ENCODE assay signal across 32 cellular contexts in the genomic region with DNA sequence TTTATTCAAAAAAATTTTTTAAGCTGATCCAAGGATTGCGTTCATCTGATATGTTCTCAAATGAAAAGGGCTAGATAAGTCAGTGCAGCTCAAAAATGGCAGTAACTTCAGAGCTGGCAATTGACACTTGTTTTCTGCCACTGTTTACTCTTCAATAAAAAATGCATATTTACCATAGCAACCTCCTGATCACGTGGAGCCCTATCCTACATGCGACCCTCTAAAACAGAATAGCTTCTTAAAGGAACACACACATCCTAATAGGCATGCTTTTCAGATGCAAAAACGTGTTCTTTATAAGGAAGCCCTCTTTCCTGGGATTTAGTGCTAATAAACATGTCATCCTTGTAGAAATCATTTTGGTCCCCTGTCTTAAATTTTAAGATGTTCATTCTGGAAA.
"Had no signal": no experiment of that assay in that cellular context is flagged by ENCODE, and none has a peak within 500 bp of the region (broad histone marks: within the 10 kb centered on the region; RNA-seq: fewer than 3 reads in every experiment).

No MANE protein-coding gene starts in this region.

- H3K36me3 ChIP-seq: brain microvascular endothelial cell, Peyer's patch, SJSA1 had no signal

- H3K27me3 ChIP-seq: brain microvascular endothelial cell, Peyer's patch, SJSA1 had no signal

- H3K4me1 ChIP-seq: Peyer's patch, SJSA1 had no signal

- H3K4me3 ChIP-seq: Peyer's patch, SJSA1 had no signal

- H3K27ac ChIP-seq: brain microvascular endothelial cell, Peyer's patch, SJSA1, VCaP had no signal

- H3K9me3 ChIP-seq: Peyer's patch, SJSA1, SK-N-SH had no signal

- DNase-seq: activated CD4-positive, alpha-beta memory T cell treated with anti-CD3 and anti-CD28 coated beads, Interleukin-2, amount 10 ng/mL, durations not matched to agents 7 days and 5 days; activated CD4-positive, alpha-beta T cell treated with anti-CD3 and anti-CD28 coated beads for 1 hour; activated CD4-positive, alpha-beta T cell treated with anti-CD3 and anti-CD28 coated beads for 48 hours; activated CD4-positive, CD25-positive, alpha-beta regulatory T cell; activated CD8-positive, alpha-beta memory T cell treated with anti-CD3 and anti-CD28 coated beads for 24 hours; activated CD8-positive, alpha-beta memory T cell treated with anti-CD3 and anti-CD28 coated beads, Interleukin-2, amount 10 ng/mL, durations not matched to agents 7 days and 5 days; activated effector memory CD4-positive, alpha-beta T cell treated with Interleukin-2 at 50 U/mL for 16 hours; activated naive CD4-positive, alpha-beta T cell treated with anti-CD3 and anti-CD28 coated beads, Interleukin-2, amount 10 ng/mL, durations not matched to agents 7 days and 5 days; activated naive CD8-positive, alpha-beta T cell treated with anti-CD3 and anti-CD28 coated beads, Interleukin-2, amount 50 U/mL, for 24 hours; activated T-cell treated with anti-CD3 and anti-CD28 coated beads, Interleukin-2, amount 50 U/mL, for 48 hours; aorta; brain microvascular endothelial cell; central memory CD4-positive, alpha-beta T cell; Karpas-422; KBM-7; NCI-H1048; NCI-H1417; NCI-H146; NCI-H187; NCI-H2029 treated with DMSO at 0.1 percent for 48 hours; NCI-H345; NCI-H510A; NCI-H526; NCI-H82; NK-92 treated with Interleukin-12 subunit alpha and Interleukin-12 subunit beta, amount 100 ng/mL, for 24 hours; PC-3; Peyer's patch; RPMI8226; SHP77 treated with DMSO at 0.1 percent for 48 hours; SK-N-SH had no signal

- H3K9ac ChIP-seq: SK-N-SH had no signal
